In the genomic region with DNA sequence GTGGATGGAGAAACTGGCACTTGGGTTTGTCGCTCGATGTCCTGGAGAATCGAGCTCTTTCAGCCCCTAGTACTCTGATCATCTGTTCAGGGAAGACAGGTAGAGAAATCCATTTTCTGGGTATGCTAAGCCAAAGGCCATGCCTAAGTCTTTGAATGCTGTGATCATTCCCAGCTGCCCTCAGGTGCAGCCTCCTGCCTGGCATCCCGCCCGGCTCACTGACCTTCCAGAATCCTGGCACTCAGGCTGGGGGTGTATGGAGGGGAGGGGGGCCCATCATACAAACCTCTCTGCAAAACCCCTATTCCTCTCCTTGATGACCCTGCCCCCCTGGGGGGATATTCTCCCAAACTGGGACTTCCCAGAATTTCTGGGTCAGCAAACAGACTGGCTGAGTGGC, we compare ENCODE assay signal across 1 cellular context.
TF ChIP-seq lines count a peak whose summit lies in the region.

No MANE protein-coding gene starts in this region.

TF ChIP-seq in H1, 55 proteins besides CTCF, POLR2A, EP300 and RAD21 (continued from another document):
- TF ChIP-seq SP2 (IDR thresholded peaks at IDR 0.05; ENCODE audit: low read length) (no peak), BRCA1 (IDR thresholded peaks at IDR 0.05; ENCODE audit: low read depth, low read length) (no peak), GABPA (IDR thresholded peaks at IDR 0.05; ENCODE audit: borderline replicate concordance, insufficient read depth, low read length) (no peak)
- TF ChIP-seq, protein P1, sequence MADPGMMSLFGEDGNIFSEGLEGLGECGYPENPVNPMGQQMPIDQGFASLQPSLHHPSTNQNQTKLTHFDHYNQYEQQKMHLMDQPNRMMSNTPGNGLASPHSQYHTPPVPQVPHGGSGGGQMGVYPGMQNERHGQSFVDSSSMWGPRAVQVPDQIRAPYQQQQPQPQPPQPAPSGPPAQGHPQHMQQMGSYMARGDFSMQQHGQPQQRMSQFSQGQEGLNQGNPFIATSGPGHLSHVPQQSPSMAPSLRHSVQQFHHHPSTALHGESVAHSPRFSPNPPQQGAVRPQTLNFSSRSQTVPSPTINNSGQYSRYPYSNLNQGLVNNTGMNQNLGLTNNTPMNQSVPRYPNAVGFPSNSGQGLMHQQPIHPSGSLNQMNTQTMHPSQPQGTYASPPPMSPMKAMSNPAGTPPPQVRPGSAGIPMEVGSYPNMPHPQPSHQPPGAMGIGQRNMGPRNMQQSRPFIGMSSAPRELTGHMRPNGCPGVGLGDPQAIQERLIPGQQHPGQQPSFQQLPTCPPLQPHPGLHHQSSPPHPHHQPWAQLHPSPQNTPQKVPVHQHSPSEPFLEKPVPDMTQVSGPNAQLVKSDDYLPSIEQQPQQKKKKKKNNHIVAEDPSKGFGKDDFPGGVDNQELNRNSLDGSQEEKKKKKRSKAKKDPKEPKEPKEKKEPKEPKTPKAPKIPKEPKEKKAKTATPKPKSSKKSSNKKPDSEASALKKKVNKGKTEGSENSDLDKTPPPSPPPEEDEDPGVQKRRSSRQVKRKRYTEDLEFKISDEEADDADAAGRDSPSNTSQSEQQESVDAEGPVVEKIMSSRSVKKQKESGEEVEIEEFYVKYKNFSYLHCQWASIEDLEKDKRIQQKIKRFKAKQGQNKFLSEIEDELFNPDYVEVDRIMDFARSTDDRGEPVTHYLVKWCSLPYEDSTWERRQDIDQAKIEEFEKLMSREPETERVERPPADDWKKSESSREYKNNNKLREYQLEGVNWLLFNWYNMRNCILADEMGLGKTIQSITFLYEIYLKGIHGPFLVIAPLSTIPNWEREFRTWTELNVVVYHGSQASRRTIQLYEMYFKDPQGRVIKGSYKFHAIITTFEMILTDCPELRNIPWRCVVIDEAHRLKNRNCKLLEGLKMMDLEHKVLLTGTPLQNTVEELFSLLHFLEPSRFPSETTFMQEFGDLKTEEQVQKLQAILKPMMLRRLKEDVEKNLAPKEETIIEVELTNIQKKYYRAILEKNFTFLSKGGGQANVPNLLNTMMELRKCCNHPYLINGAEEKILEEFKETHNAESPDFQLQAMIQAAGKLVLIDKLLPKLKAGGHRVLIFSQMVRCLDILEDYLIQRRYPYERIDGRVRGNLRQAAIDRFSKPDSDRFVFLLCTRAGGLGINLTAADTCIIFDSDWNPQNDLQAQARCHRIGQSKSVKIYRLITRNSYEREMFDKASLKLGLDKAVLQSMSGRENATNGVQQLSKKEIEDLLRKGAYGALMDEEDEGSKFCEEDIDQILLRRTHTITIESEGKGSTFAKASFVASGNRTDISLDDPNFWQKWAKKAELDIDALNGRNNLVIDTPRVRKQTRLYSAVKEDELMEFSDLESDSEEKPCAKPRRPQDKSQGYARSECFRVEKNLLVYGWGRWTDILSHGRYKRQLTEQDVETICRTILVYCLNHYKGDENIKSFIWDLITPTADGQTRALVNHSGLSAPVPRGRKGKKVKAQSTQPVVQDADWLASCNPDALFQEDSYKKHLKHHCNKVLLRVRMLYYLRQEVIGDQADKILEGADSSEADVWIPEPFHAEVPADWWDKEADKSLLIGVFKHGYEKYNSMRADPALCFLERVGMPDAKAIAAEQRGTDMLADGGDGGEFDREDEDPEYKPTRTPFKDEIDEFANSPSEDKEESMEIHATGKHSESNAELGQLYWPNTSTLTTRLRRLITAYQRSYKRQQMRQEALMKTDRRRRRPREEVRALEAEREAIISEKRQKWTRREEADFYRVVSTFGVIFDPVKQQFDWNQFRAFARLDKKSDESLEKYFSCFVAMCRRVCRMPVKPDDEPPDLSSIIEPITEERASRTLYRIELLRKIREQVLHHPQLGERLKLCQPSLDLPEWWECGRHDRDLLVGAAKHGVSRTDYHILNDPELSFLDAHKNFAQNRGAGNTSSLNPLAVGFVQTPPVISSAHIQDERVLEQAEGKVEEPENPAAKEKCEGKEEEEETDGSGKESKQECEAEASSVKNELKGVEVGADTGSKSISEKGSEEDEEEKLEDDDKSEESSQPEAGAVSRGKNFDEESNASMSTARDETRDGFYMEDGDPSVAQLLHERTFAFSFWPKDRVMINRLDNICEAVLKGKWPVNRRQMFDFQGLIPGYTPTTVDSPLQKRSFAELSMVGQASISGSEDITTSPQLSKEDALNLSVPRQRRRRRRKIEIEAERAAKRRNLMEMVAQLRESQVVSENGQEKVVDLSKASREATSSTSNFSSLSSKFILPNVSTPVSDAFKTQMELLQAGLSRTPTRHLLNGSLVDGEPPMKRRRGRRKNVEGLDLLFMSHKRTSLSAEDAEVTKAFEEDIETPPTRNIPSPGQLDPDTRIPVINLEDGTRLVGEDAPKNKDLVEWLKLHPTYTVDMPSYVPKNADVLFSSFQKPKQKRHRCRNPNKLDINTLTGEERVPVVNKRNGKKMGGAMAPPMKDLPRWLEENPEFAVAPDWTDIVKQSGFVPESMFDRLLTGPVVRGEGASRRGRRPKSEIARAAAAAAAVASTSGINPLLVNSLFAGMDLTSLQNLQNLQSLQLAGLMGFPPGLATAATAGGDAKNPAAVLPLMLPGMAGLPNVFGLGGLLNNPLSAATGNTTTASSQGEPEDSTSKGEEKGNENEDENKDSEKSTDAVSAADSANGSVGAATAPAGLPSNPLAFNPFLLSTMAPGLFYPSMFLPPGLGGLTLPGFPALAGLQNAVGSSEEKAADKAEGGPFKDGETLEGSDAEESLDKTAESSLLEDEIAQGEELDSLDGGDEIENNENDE (IDR thresholded peaks at IDR 0.05; ENCODE audit: insufficient replicate concordance, low read length), result no peak
